In genomic region chr1:100352267-100353072, GRCh38 we compare ENCODE assay signal across 1 cellular context.
TF ChIP-seq lines count a peak whose summit lies in the region.

Gene CDC14A (plus strand): TSS chr1:100352506. CDS start chr1:100352955, 449 bp downstream.

TF ChIP-seq in HepG2, 621 proteins besides CTCF, POLR2A, EP300 and RAD21 (continued from another document and continues in another):
- TF ChIP-seq ZNF234 (CRISPR knock-in tag; conservative IDR thresholded peaks at IDR 0.05), result no peak
- 0 out of 2 replicates have a peak, but pooled peaks have one; percentile 51 for TF ChIP-seq ZNF646 (CRISPR knock-in tag; IDR thresholded peaks at IDR 0.05)
- TF ChIP-seq MXI1 (IDR thresholded peaks at IDR 0.05; ENCODE audit: borderline replicate concordance, low read depth, low read length), result peak; percentile 84; the same call in 2 of the 3 replicates
- no peak for TF ChIP-seq DPF2 (CRISPR knock-in tag; IDR thresholded peaks at IDR 0.05; ENCODE audit: borderline replicate concordance, low read depth)
- TF ChIP-seq KAT7 (CRISPR knock-in tag; IDR thresholded peaks at IDR 0.05; ENCODE audit: borderline replicate concordance), result no peak; the same call in 1 of the 2 replicates
- no peak for TF ChIP-seq ATF4 (CRISPR knock-in tag; IDR thresholded peaks at IDR 0.05)
- TF ChIP-seq ZSCAN25 (CRISPR knock-in tag; IDR thresholded peaks at IDR 0.05), result 0 out of 2 replicates have a peak, but pooled peaks have one; percentile 20
- TF ChIP-seq NAIF1 (CRISPR knock-in tag; IDR thresholded peaks at IDR 0.05; ENCODE audit: borderline replicate concordance), result no peak
- TF ChIP-seq NFIB (CRISPR knock-in tag; IDR thresholded peaks at IDR 0.05; ENCODE audit: borderline replicate concordance), result no peak
- no peak for TF ChIP-seq ZMYM3 (CRISPR knock-in tag; IDR thresholded peaks at IDR 0.05)
- no peak for TF ChIP-seq SALL1 (CRISPR knock-in tag; IDR thresholded peaks at IDR 0.05)
- TF ChIP-seq ZBTB1 (CRISPR knock-in tag; IDR thresholded peaks at IDR 0.05; ENCODE audit: borderline replicate concordance), result no peak
- TF ChIP-seq JUN (CRISPR knock-in tag; IDR thresholded peaks at IDR 0.05), result no peak
- TF ChIP-seq ZNF720 (CRISPR knock-in tag; IDR thresholded peaks at IDR 0.05), result no peak
- no peak for TF ChIP-seq STAG1 (CRISPR knock-in tag; IDR thresholded peaks at IDR 0.05)
- TF ChIP-seq HMG20A (CRISPR knock-in tag; IDR thresholded peaks at IDR 0.05; ENCODE audit: borderline replicate concordance), result no peak
- no peak for TF ChIP-seq SMYD3 (CRISPR knock-in tag; IDR thresholded peaks at IDR 0.05)
- TF ChIP-seq CSRNP1 (CRISPR knock-in tag; IDR thresholded peaks at IDR 0.05), result peak; percentile 37; the same call in 1 of the 2 replicates
- no peak for TF ChIP-seq FUBP1 (CRISPR knock-in tag; IDR thresholded peaks at IDR 0.05; ENCODE audit: borderline replicate concordance)
- TF ChIP-seq RELA (CRISPR knock-in tag; IDR thresholded peaks at IDR 0.05), result no peak
- TF ChIP-seq MTA3 (CRISPR knock-in tag; IDR thresholded peaks at IDR 0.05), result no peak
- peak; percentile 59 for TF ChIP-seq POLR2AphosphoS5 (IDR thresholded peaks at IDR 0.05; ENCODE audit: low read depth, low read length)
- TF ChIP-seq ZNF770 (CRISPR knock-in tag; IDR thresholded peaks at IDR 0.05), result no peak
- TF ChIP-seq ZNF570 (CRISPR knock-in tag; IDR thresholded peaks at IDR 0.05; ENCODE audit: borderline replicate concordance), result no peak
- TF ChIP-seq ZNF704 (CRISPR knock-in tag; IDR thresholded peaks at IDR 0.05; ENCODE audit: borderline replicate concordance), result no peak
- no peak for TF ChIP-seq RFXANK (CRISPR knock-in tag; IDR thresholded peaks at IDR 0.05)
- no peak; the same call in none of the 2 replicates for TF ChIP-seq HOXA3 (CRISPR knock-in tag; IDR thresholded peaks at IDR 0.05)
- peak; percentile 73 for TF ChIP-seq UBTF (CRISPR knock-in tag; IDR thresholded peaks at IDR 0.05)
- TF ChIP-seq ZNF367 (CRISPR knock-in tag; IDR thresholded peaks at IDR 0.05; ENCODE audit: borderline replicate concordance), result no peak; the same call in 1 of the 2 replicates
- no peak for TF ChIP-seq ZBTB8A (CRISPR knock-in tag; IDR thresholded peaks at IDR 0.05; ENCODE audit: borderline replicate concordance, low read depth)
- no peak for TF ChIP-seq E2F1 (CRISPR knock-in tag; IDR thresholded peaks at IDR 0.05)
- TF ChIP-seq CEBPB (IDR thresholded peaks at IDR 0.05; ENCODE audit: borderline replicate concordance, low read depth, low read length), result no peak
- TF ChIP-seq ZNF569 (CRISPR knock-in tag; IDR thresholded peaks at IDR 0.05; ENCODE audit: borderline replicate concordance), result no peak
- no peak for TF ChIP-seq GLMP (CRISPR knock-in tag; IDR thresholded peaks at IDR 0.05; ENCODE audit: borderline replicate concordance)
- no peak for TF ChIP-seq RBAK (CRISPR knock-in tag; IDR thresholded peaks at IDR 0.05)
- TF ChIP-seq GABPA (IDR thresholded peaks at IDR 0.05; ENCODE audit: low read depth, low read length), result no peak
- peak; percentile 15; the same call in 1 of the 2 replicates for TF ChIP-seq GABPA (CRISPR knock-in tag; IDR thresholded peaks at IDR 0.05; ENCODE audit: low read depth)
- no peak for TF ChIP-seq ZNF20 (CRISPR knock-in tag; IDR thresholded peaks at IDR 0.05)
- no peak for TF ChIP-seq ZNF260 (CRISPR knock-in tag; IDR thresholded peaks at IDR 0.05; ENCODE audit: borderline replicate concordance, low read depth)
- TF ChIP-seq ZMYM4 (CRISPR knock-in tag; IDR thresholded peaks at IDR 0.05), result no peak
- TF ChIP-seq HDAC1 (CRISPR knock-in tag; IDR thresholded peaks at IDR 0.05), result peak; percentile 18; the same call in 1 of the 2 replicates
- no peak for TF ChIP-seq ZSCAN12 (CRISPR knock-in tag; IDR thresholded peaks at IDR 0.05)
- TF ChIP-seq ZNF558 (CRISPR knock-in tag; IDR thresholded peaks at IDR 0.05; ENCODE audit: borderline replicate concordance), result no peak
- TF ChIP-seq ZNF224 (CRISPR knock-in tag; IDR thresholded peaks at IDR 0.05), result no peak
